Comparison of ENCODE assay signal across 7 cellular contexts in genomic region chr5:65279603-65280002, GRCh38.
"Had no signal": no experiment of that assay in that cellular context is flagged by ENCODE, and none has a peak within 500 bp of the region (broad histone marks: within the 10 kb centered on the region; RNA-seq: fewer than 3 reads in every experiment).

No MANE protein-coding gene starts in this region.

- H3K27ac ChIP-seq: HL-60, KMS-11 had no signal

- FAIRE-seq: HepG2 had no signal

- DNase-seq: IMR-90, Karpas-422, KBM-7, KG1 had no signal

- H3K4me2 ChIP-seq: KMS-11 had no signal

- ATAC-seq: HepG2 had no signal

- H3K9ac ChIP-seq: KMS-11 had no signal
